25 cellular contexts compared by ENCODE assay signal in genomic region chr9:777978-778377, GRCh38.
"Had no signal": no experiment of that assay in that cellular context is flagged by ENCODE, and none has a peak within 500 bp of the region (broad histone marks: within the 10 kb centered on the region; RNA-seq: fewer than 3 reads in every experiment).

No MANE protein-coding gene starts in this region.

- DNase-seq: colonic mucosa; cortex of kidney; dermis blood vessel endothelial cell; dorsolateral prefrontal cortex; effector CD4-positive, alpha-beta T cell; effector CD8-positive, alpha-beta T cell; effector memory CD4-positive, alpha-beta T cell; effector memory CD8-positive, alpha-beta T cell; endodermal cell; erythroblast; esophagus squamous epithelium; foreskin fibroblast; foreskin keratinocyte; foreskin melanocyte; gastrocnemius medialis; glutamatergic neuron; head of caudate nucleus; heart left ventricle; heart right ventricle had no signal

- ATAC-seq: effector memory CD8-positive, alpha-beta T cell; esophagus mucosa; foreskin keratinocyte; gastrocnemius medialis; gastroesophageal sphincter; heart left ventricle; heart right ventricle had no signal

- H3K36me3 ChIP-seq: colonic mucosa, esophagus muscularis mucosa, esophagus squamous epithelium, gastrocnemius medialis, gastroesophageal sphincter, heart left ventricle, heart right ventricle had no signal

- H3K4me3 Mint-ChIP-seq: dendritic cell treated with granulocyte-macrophage colony-stimulating factor and Interleukin-4, amounts not matched to agents 40 ng/mL and 50 ng/mL, for 4 days; effector memory CD8-positive, alpha-beta T cell; endodermal cell had no signal

- H3K27ac ChIP-seq: colonic mucosa, coronary artery, dorsolateral prefrontal cortex, epithelial cell of prostate, esophagus muscularis mucosa, esophagus squamous epithelium, foreskin keratinocyte, gastrocnemius medialis, gastroesophageal sphincter, heart left ventricle, heart right ventricle had no signal

- H3K9me3 Mint-ChIP-seq: effector memory CD8-positive, alpha-beta T cell had no signal

- H3K9me3 ChIP-seq: colonic mucosa, gastrocnemius medialis had no signal

- H3K4me1 ChIP-seq: colonic mucosa, esophagus muscularis mucosa, esophagus squamous epithelium, foreskin keratinocyte, gastrocnemius medialis, gastroesophageal sphincter, heart left ventricle, heart right ventricle had no signal

- H3K4me3 ChIP-seq: colonic mucosa, coronary artery, dorsolateral prefrontal cortex, esophagus muscularis mucosa, esophagus squamous epithelium, gastrocnemius medialis, gastroesophageal sphincter, heart left ventricle, heart right ventricle had no signal

- H3K27ac Mint-ChIP-seq: dendritic cell treated with granulocyte-macrophage colony-stimulating factor and Interleukin-4, amounts not matched to agents 40 ng/mL and 50 ng/mL, for 4 days; effector memory CD8-positive, alpha-beta T cell; endodermal cell had no signal
